Comparison of ENCODE assay signal across 32 cellular contexts in the genomic region with DNA sequence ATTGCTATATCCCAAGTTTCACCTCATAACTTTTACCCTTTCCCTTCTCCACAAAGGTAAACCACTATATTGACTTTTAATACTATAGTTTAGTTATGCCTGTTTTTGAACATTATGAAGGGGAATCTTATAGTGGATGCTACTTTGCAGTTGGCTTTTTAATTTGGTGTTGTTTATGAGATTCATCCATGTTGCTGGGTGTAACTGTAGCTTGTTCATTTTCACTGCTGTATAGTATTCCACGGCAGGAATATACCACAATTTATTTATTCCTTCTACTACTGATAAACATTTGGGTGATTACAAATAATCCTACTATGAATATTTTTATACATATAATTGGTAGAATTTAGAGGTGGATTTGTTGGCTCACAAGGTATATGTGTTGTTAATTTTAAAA.
DNase-seq lines count a peak whose midpoint lies in the region; ATAC-seq, FAIRE-seq and TF ChIP-seq lines count a peak whose summit lies in the region.
"Had no signal": no experiment of that assay in that cellular context is flagged by ENCODE, and none has a peak within 500 bp of the region (broad histone marks: within the 10 kb centered on the region; RNA-seq: fewer than 3 reads in every experiment).

No MANE protein-coding gene starts in this region.

- POLR2A ChIA-PET in HEK293 (lab: Yijun Ruan, JAX) (no interaction called here), K562 (lab: Yijun Ruan, JAX) (no interaction called here)

- no peak for TF ChIP-seq POLR2A in K562 (conservative IDR thresholded peaks at IDR 0.05)

- ATAC-seq in K562 (no peak), pancreas (no peak), heart right ventricle (no peak)
- ATAC-seq: A549; CD8-positive, alpha-beta T cell had no signal

- H3K4me1 ChIP-seq in HEK293 (ENCODE audit: control insufficient read depth, insufficient read depth, low read length): no peaks in the 10 kb centered on the region
- H3K4me1 ChIP-seq in K562 (replicated peaks in 1 of 2; ENCODE audit: control insufficient read depth in 2 of 2, insufficient read depth in 2 of 2, low read length in 2 of 2): no peaks in the 10 kb centered on the region
- no peaks in the 10 kb centered on the region for H3K4me1 ChIP-seq in pancreas
- H3K4me1 ChIP-seq in colonic mucosa: no peaks in the 10 kb centered on the region
- no peaks in the 10 kb centered on the region for H3K4me1 ChIP-seq in heart right ventricle
- H3K4me1 ChIP-seq: A549, BE2C, BLaER1, Caco-2 had no signal

- H3K9ac ChIP-seq in K562 (ENCODE audit: insufficient read depth in 1 of 2, low read depth in 2 of 2, low read length in 2 of 2) (no peak overlapping the region), colonic mucosa (ENCODE audit: low read depth in 2 of 2, low read length in 2 of 2) (no peak overlapping the region)
- H3K9ac ChIP-seq: BLaER1; BLaER1 treated with 17β-estradiol and CSF1 and Interleukin-3, amounts not matched to agents 10 nM and 100 nM had no signal

- no peaks in the 10 kb centered on the region for H3K9me1 ChIP-seq in K562 (ENCODE audit: control insufficient read depth, insufficient read depth, low read length)

- no peak for TF ChIP-seq RAD21 in K562 (CRISPR knock-in tag; conservative IDR thresholded peaks at IDR 0.05 in 1 of 2, IDR thresholded peaks at IDR 0.05 in 1 of 2)

- H3K4me2 ChIP-seq in K562 (ENCODE audit: insufficient read depth, low read length): no peak overlapping the region
- H3K4me2 ChIP-seq: A549; BLaER1; BLaER1 treated with 17β-estradiol and CSF1 and Interleukin-3, amounts not matched to agents 10 nM and 100 nM had no signal

- H2AFZ ChIP-seq in K562 (ENCODE audit: low read depth, low read length): no peak overlapping the region

- no peaks in the 10 kb centered on the region; the same call in none of the 2 replicates for H3K9me3 ChIP-seq in HEK293 (ENCODE audit: control insufficient read depth, insufficient read depth, low read depth, low read length)
- H3K9me3 ChIP-seq in K562 (replicated peaks; ENCODE audit: control insufficient read depth, insufficient read depth, low read depth, low read length): no peaks in the 10 kb centered on the region
- no peaks in the 10 kb centered on the region for H3K9me3 ChIP-seq in pancreas
- no peaks in the 10 kb centered on the region for H3K9me3 ChIP-seq in colonic mucosa
- H3K9me3 ChIP-seq in heart right ventricle: peaks cover 0 to 11% (median 0%) of the 10 kb centered on the region in 11 donors
- H3K9me3 ChIP-seq: A549, BE2C, Caco-2 had no signal

- CTCF ChIA-PET in HEK293 (lab: Yijun Ruan, JAX) (interaction anchor here (0.7 to 1.0 kb wide), 2 partner anchors 9 to 52 kb away, joined by 3 to 5 read pairs; no protein-coding TSS in a partner anchor), K562 (lab: Yijun Ruan, JAX; ENCODE audit: low intra/inter-chr PET ratio) (no interaction called here)

- H3K79me2 ChIP-seq in K562 (ENCODE audit: control insufficient read depth, insufficient read depth, low read length): no peaks in the 10 kb centered on the region

- no peaks in the 10 kb centered on the region for H4K20me1 ChIP-seq in K562 (replicated peaks; ENCODE audit: control insufficient read depth, insufficient read depth, low read length)
- H4K20me1 ChIP-seq: BLaER1; BLaER1 treated with 17β-estradiol and CSF1 and Interleukin-3, amounts not matched to agents 10 nM and 100 nM had no signal

- 42% methylated on average over 1 of the region's 1 CpG for WGBS in K562 (ENCODE audit: insufficient coverage, low coverage, missing lambda C conversion rate)
- 92 to 93% methylated on average over 1 of the region's 1 CpG for WGBS in pancreas, 2 donors
- WGBS in heart right ventricle, 2 donors: 97 to 100% methylated on average over 1 of the region's 1 CpG

- FAIRE-seq in K562 (lab: Jason Lieb, UNC) (no peak), pancreas (lab: Jason Lieb, UNC) (peak; percentile 74)
- FAIRE-seq: A204.1, A549, D721Med had no signal

- BruUV-seq in K562 (replicated peaks; lab: Mats Ljungman, UMichigan): no TSS peak

- H3K27me3 ChIP-seq in K562 (ENCODE audit: control insufficient read depth in 2 of 2, insufficient read depth in 2 of 2, low read length in 2 of 2): no peaks in the 10 kb centered on the region
- H3K27me3 ChIP-seq in pancreas: peaks cover 0 to 7% (median 0%) of the 10 kb centered on the region in 4 donors
- H3K27me3 ChIP-seq in colonic mucosa: no peaks in the 10 kb centered on the region
- H3K27me3 ChIP-seq in heart right ventricle: no peaks in the 10 kb centered on the region
- H3K27me3 ChIP-seq: BE2C had no signal

- no peak for TF ChIP-seq EP300 in K562 (IDR thresholded peaks at IDR 0.05; ENCODE audit: low read length)

- in situ Hi-C loops in K562 (cut with MboI): no loop called here

- H3K36me3 ChIP-seq in HEK293 (ENCODE audit: control insufficient read depth in 2 of 2, insufficient read depth in 1 of 2, low read length in 2 of 2) (no peaks in the 10 kb centered on the region), K562 (ENCODE audit: control insufficient read depth, insufficient read depth, low read length) (no peaks in the 10 kb centered on the region), pancreas (no peaks in the 10 kb centered on the region), colonic mucosa (no peaks in the 10 kb centered on the region), heart right ventricle (no peaks in the 10 kb centered on the region)
- H3K36me3 ChIP-seq: BE2C; BLaER1; BLaER1 treated with 17β-estradiol and CSF1 and Interleukin-3, amounts not matched to agents 10 nM and 100 nM had no signal

- TF ChIP-seq CTCF in HEK293 (tag by site-specific recombination; IDR thresholded peaks at IDR 0.05) (no peak), K562 (IDR thresholded peaks at IDR 0.05 in 2 of 3, conservative IDR thresholded peaks at IDR 0.05 in 1 of 3; ENCODE audit: insufficient read depth in 2 of 3, low read depth in 1 of 3, low read length in 3 of 3) (no peak), pancreas (IDR thresholded peaks at IDR 0.05) (no peak), colonic mucosa (IDR thresholded peaks at IDR 0.05) (no peak), heart right ventricle (IDR thresholded peaks at IDR 0.05) (no peak)

- no peak overlapping the region for H3K27ac ChIP-seq in HEK293 (ENCODE audit: extremely low read depth, low read depth, low read length)
- H3K27ac ChIP-seq in K562 (ENCODE audit: extremely low read depth, low read depth, low read length): no peak overlapping the region
- no peak overlapping the region for H3K27ac ChIP-seq in pancreas
- H3K27ac ChIP-seq in colonic mucosa: no peak overlapping the region
- H3K27ac ChIP-seq in heart right ventricle: no peak overlapping the region
- H3K27ac ChIP-seq: 22Rv1; A549; BLaER1; BLaER1 treated with 17β-estradiol and CSF1 and Interleukin-3, amounts not matched to agents 10 nM and 100 nM; C4-2B had no signal

- H3K4me3 ChIP-seq in HEK293 (ENCODE audit: low read depth, low read length) (no peak overlapping the region), K562 (no peak overlapping the region), pancreas (no peak overlapping the region), colonic mucosa (no peak overlapping the region), heart right ventricle (no peak overlapping the region)
- H3K4me3 ChIP-seq: A549; BLaER1; BLaER1 treated with 17β-estradiol and CSF1 and Interleukin-3, amounts not matched to agents 10 nM and 100 nM had no signal

- intact Hi-C loops in K562 (cut with micrococcal nuclease): no loop called here
- intact Hi-C loops in pancreas (cut with DNase I): no loop called here
- intact Hi-C loops in colonic mucosa (cut with DNase I): no loop called here
- intact Hi-C loops in heart right ventricle (cut with DNase I): no loop called here

- DNase-seq in K562 (ENCODE audit: extremely low read depth in 1 of 4, low spot score in 3 of 4): no peak
- DNase-seq in pancreas: no peak
- DNase-seq in C1 segment of cervical spinal cord (lab: John Stamatoyannopoulos, UW): no peak
- no peak for DNase-seq in colonic mucosa
- DNase-seq in heart right ventricle: no peak
- DNase-seq: 8988T; ACHN; AML-193; BE2C; Caco-2; Calu3; CD4-positive, alpha-beta memory T cell; CD4-positive, alpha-beta T cell; CD4-positive, CD25-positive, alpha-beta regulatory T cell; CD8-positive, alpha-beta memory T cell; CD8-positive, alpha-beta T cell; COR-L47; DMS 273 treated with DMSO at 0.1 percent for 48 hours; DMS153; DMS53; DMS79; DMS79 treated with DMSO at 0.1 percent for 48 hours; DND-41; EL had no signal

TF ChIP-seq in HEK293, 187 proteins besides CTCF, POLR2A, EP300 and RAD21 (continues in another document):
- TF ChIP-seq ZFHX2 (tag by site-specific recombination; conservative IDR thresholded peaks at IDR 0.05): no peak

TF ChIP-seq in K562, 482 proteins besides CTCF, POLR2A, EP300 and RAD21 (continues in another document):
- TF ChIP-seq, protein P1, sequence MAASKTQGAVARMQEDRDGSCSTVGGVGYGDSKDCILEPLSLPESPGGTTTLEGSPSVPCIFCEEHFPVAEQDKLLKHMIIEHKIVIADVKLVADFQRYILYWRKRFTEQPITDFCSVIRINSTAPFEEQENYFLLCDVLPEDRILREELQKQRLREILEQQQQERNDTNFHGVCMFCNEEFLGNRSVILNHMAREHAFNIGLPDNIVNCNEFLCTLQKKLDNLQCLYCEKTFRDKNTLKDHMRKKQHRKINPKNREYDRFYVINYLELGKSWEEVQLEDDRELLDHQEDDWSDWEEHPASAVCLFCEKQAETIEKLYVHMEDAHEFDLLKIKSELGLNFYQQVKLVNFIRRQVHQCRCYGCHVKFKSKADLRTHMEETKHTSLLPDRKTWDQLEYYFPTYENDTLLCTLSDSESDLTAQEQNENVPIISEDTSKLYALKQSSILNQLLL (CRISPR knock-in tag; IDR thresholded peaks at IDR 0.05; ENCODE audit: borderline replicate concordance): no peak
- TF ChIP-seq RBM25 (IDR thresholded peaks at IDR 0.05; ENCODE audit: low read depth, low read length, severe bottlenecking): peak; percentile 43
- TF ChIP-seq, protein P2, sequence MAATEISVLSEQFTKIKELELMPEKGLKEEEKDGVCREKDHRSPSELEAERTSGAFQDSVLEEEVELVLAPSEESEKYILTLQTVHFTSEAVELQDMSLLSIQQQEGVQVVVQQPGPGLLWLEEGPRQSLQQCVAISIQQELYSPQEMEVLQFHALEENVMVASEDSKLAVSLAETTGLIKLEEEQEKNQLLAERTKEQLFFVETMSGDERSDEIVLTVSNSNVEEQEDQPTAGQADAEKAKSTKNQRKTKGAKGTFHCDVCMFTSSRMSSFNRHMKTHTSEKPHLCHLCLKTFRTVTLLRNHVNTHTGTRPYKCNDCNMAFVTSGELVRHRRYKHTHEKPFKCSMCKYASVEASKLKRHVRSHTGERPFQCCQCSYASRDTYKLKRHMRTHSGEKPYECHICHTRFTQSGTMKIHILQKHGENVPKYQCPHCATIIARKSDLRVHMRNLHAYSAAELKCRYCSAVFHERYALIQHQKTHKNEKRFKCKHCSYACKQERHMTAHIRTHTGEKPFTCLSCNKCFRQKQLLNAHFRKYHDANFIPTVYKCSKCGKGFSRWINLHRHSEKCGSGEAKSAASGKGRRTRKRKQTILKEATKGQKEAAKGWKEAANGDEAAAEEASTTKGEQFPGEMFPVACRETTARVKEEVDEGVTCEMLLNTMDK (IDR thresholded peaks at IDR 0.05; ENCODE audit: borderline replicate concordance, insufficient read depth, low read depth, low read length, poor library complexity, severe bottlenecking): no peak
- no peak for TF ChIP-seq ETS2 (tag; IDR thresholded peaks at IDR 0.05; ENCODE audit: borderline replicate concordance, poor library complexity, severe bottlenecking)
- no peak for TF ChIP-seq ZKSCAN1 (IDR thresholded peaks at IDR 0.05; ENCODE audit: low read depth, low read length)
